Comparison of ENCODE assay signal across 8 cellular contexts in the genomic region with DNA sequence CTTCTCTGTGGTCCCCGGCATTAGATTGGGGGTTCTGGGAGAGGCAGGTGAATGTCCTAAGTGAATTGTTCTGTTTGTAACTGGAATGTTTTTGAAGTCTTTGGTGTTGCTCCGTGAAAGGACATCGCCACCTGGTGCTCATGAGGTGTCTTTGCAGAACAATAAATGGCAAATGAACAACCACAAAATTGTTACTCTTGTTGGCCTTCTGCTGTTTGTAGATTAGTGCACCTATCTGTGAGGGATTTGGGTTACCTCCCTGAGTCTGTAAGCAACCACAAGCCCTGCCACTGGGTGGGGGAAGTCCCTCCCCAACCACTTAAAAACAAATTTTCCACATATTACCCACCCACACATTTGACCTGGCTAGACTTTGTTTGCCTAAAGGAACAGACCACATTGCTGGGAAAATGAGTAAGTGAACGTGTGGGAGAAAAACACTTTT. TPM values are rescaled to one million over a fixed set of nuclear protein-coding genes. Genes with fewer than 3 reads are reported as not detected.
DNase-seq lines count a peak whose midpoint lies in the region; ATAC-seq and TF ChIP-seq lines count a peak whose summit lies in the region.

No MANE protein-coding gene starts in this region.

- H3K27ac ChIP-seq in H9 (ENCODE audit: insufficient read length, low read depth, low read length), result no peak overlapping the region
- H3K27ac ChIP-seq in stomach, result peak overlapping the region in 3 of 5 donors; percentile 40 to 55 (median 53)

- TF ChIP-seq EP300 in stomach (IDR thresholded peaks at IDR 0.05), result no peak

- H3K4me3 Mint-ChIP-seq in H9 (no peak overlapping the region; a peak in 1 of 5 replicates), memory B cell (peak overlapping the region; percentile 92)
- no peak overlapping the region for H3K4me3 Mint-ChIP-seq in T-helper 2 cell treated with Interferon-gamma antibody and Interleukin-4, amounts not matched to agents 5 μg/mL and 100 μg/mL, for 36 hours
- peak overlapping the region; percentile 97 for H3K4me3 Mint-ChIP-seq in dendritic cell treated with granulocyte-macrophage colony-stimulating factor and Interleukin-4, amounts not matched to agents 40 ng/mL and 50 ng/mL, for 4 days

- ATAC-seq in memory B cell (ENCODE audit: low read depth), result peak; percentile 79

- H3K9me3 ChIP-seq in H9 (ENCODE audit: control insufficient read depth, low read depth, low read length) (no peaks in the 10 kb centered on the region), stomach (no peaks in the 10 kb centered on the region)

- H3K4me1 Mint-ChIP-seq in H9, result peaks cover 4 to 11% of the 10 kb centered on the region in 2 experiments
- H3K4me1 Mint-ChIP-seq in T-helper 2 cell treated with Interferon-gamma antibody and Interleukin-4, amounts not matched to agents 5 μg/mL and 100 μg/mL, for 36 hours (ENCODE audit: low read depth), result peaks cover 10% of the 10 kb centered on the region
- H3K4me1 Mint-ChIP-seq in dendritic cell treated with granulocyte-macrophage colony-stimulating factor and Interleukin-4, amounts not matched to agents 40 ng/mL and 50 ng/mL, for 4 days (ENCODE audit: low read depth), result peaks cover 76% of the 10 kb centered on the region
- H3K4me1 Mint-ChIP-seq in memory B cell, result peaks cover 55% of the 10 kb centered on the region

- H2BK12ac ChIP-seq in H9 (ENCODE audit: insufficient read length, low read depth, low read length), result no peak overlapping the region

- H3K27ac Mint-ChIP-seq in H9 (peak overlapping the region in 2 of 3 experiments; percentile 84 to 86; a peak in 3 of 7 replicates), memory B cell (peak overlapping the region; percentile 96)
- H3K27ac Mint-ChIP-seq in T-helper 2 cell treated with Interferon-gamma antibody and Interleukin-4, amounts not matched to agents 5 μg/mL and 100 μg/mL, for 36 hours, result no peak overlapping the region
- peak overlapping the region; percentile 95 for H3K27ac Mint-ChIP-seq in dendritic cell treated with granulocyte-macrophage colony-stimulating factor and Interleukin-4, amounts not matched to agents 40 ng/mL and 50 ng/mL, for 4 days

- no peak overlapping the region for H3T11ph ChIP-seq in H9 (ENCODE audit: low read length)

- no peak overlapping the region for H3K23ac ChIP-seq in H9 (ENCODE audit: insufficient read length, low read depth, low read length)

- H4K91ac ChIP-seq in H9 (ENCODE audit: insufficient read length, low read depth, low read length), result no peak overlapping the region

- no peak overlapping the region for H3K18ac ChIP-seq in H9 (ENCODE audit: insufficient read length, low read depth, low read length)

- no CpG with 5 or more reads among the region's 4 CpGs for WGBS in H9 (ENCODE audit: extremely low coverage, insufficient read length, low lambda C conversion rate)
- WGBS in stomach, 5 donors, result 1 to 5% (median 3%) methylated on average over 4 of the region's 4 CpGs

- H3K4me3 ChIP-seq in stomach, result peak overlapping the region in 2 of 4 donors; percentile 3 to 33

- H3K79me2 ChIP-seq in H9 (ENCODE audit: insufficient read depth, low read length), result no peaks in the 10 kb centered on the region

- H3K56ac ChIP-seq in H9 (ENCODE audit: insufficient read length, low read depth, low read length), result no peak overlapping the region

- peak; percentile 11 for DNase-seq in activated CD8-positive, alpha-beta memory T cell treated with anti-CD3 and anti-CD28 coated beads, Interleukin-2, amount 50 U/mL, for 1 hour (ENCODE audit: extremely low read depth)
- DNase-seq in activated CD8-positive, alpha-beta memory T cell treated with anti-CD3 and anti-CD28 coated beads for 24 hours, result no peak
- DNase-seq in H9 (no peak), LoVo (ENCODE audit: low spot score) (peak; percentile 55), memory B cell (ENCODE audit: low spot score in 2 of 2) (peak in 1 of 2 donors; percentile 62), stomach (peak; percentile 51)
- DNase-seq in T-helper 2 cell treated with Interferon-gamma antibody and Interleukin-4, amounts not matched to agents 5 μg/mL and 100 μg/mL, for 36 hours (ENCODE audit: low spot score), result peak; percentile 55

- no peak overlapping the region for H4K8ac ChIP-seq in H9 (replicated peaks; ENCODE audit: insufficient read length, low read depth, low read length)

- no peak overlapping the region for H3K9ac ChIP-seq in H9 (ENCODE audit: extremely low read depth, insufficient read length, low read length)

- TF ChIP-seq CTCF in H9 (conservative IDR thresholded peaks at IDR 0.05) (peak; percentile 73), stomach (IDR thresholded peaks at IDR 0.05) (peak in 5 of 7 experiments; percentile 62 to 81 (median 65))

- H3K27me3 Mint-ChIP-seq in H9 (ENCODE audit: low read depth), result no peaks in the 10 kb centered on the region
- H3K27me3 Mint-ChIP-seq in T-helper 2 cell treated with Interferon-gamma antibody and Interleukin-4, amounts not matched to agents 5 μg/mL and 100 μg/mL, for 36 hours (ENCODE audit: low read depth), result peaks cover 17% of the 10 kb centered on the region
- no peaks in the 10 kb centered on the region for H3K27me3 Mint-ChIP-seq in dendritic cell treated with granulocyte-macrophage colony-stimulating factor and Interleukin-4, amounts not matched to agents 40 ng/mL and 50 ng/mL, for 4 days
- no peaks in the 10 kb centered on the region for H3K27me3 Mint-ChIP-seq in memory B cell

- H2BK15ac ChIP-seq in H9 (ENCODE audit: low read depth, low read length), result no peak overlapping the region

- H3K4me2 ChIP-seq in H9 (ENCODE audit: insufficient read depth, insufficient read length, low read length), result no peak overlapping the region

- H2AK5ac ChIP-seq in H9 (ENCODE audit: insufficient read length, low read length), result no peak overlapping the region

- TF ChIP-seq POLR2A in stomach (IDR thresholded peaks at IDR 0.05), result no peak

- no peak overlapping the region for H2AFZ ChIP-seq in H9 (ENCODE audit: low read length)

- no peaks in the 10 kb centered on the region for H3K27me3 ChIP-seq in H9 (ENCODE audit: insufficient read depth, low read length)
- H3K27me3 ChIP-seq in stomach, result no peaks in the 10 kb centered on the region

- H3K9me3 Mint-ChIP-seq in H9 (no peaks in the 10 kb centered on the region), memory B cell (no peaks in the 10 kb centered on the region)
- no peaks in the 10 kb centered on the region for H3K9me3 Mint-ChIP-seq in T-helper 2 cell treated with Interferon-gamma antibody and Interleukin-4, amounts not matched to agents 5 μg/mL and 100 μg/mL, for 36 hours
- no peaks in the 10 kb centered on the region for H3K9me3 Mint-ChIP-seq in dendritic cell treated with granulocyte-macrophage colony-stimulating factor and Interleukin-4, amounts not matched to agents 40 ng/mL and 50 ng/mL, for 4 days

- peaks cover 12 to 36% (median 25%) of the 10 kb centered on the region in 4 donors for H3K36me3 ChIP-seq in stomach

- no peak overlapping the region for H2BK20ac ChIP-seq in H9 (ENCODE audit: low read depth, low read length, poor library complexity, severe bottlenecking)

- H3K4ac ChIP-seq in H9 (ENCODE audit: low read depth, low read length), result no peak overlapping the region

- intact Hi-C loops in dendritic cell treated with granulocyte-macrophage colony-stimulating factor and Interleukin-4, amounts not matched to agents 40 ng/mL and 50 ng/mL, for 4 days (cut with micrococcal nuclease), result loop anchor here (2.0 kb wide), 3 partner anchors 15 to 77 kb away; partner anchors contain the start of gene DTX4
- intact Hi-C loops in stomach (cut with DNase I; ENCODE audit: low total_unique reads), result loop anchor here (5.0 kb wide), 1 partner anchor 36 kb away; the partner anchor contains the start of gene DTX4

- no peak overlapping the region for H2BK120ac ChIP-seq in H9 (ENCODE audit: low read depth, low read length, poor library complexity, severe bottlenecking)

- H2BK5ac ChIP-seq in H9 (ENCODE audit: insufficient read length, low read length), result no peak overlapping the region

- H3K4me1 ChIP-seq in H9 (ENCODE audit: insufficient read depth, low read length) (no peaks in the 10 kb centered on the region), stomach (peaks cover 11 to 30% (median 14%) of the 10 kb centered on the region in 4 donors)

- no peaks in the 10 kb centered on the region for H3K79me1 ChIP-seq in H9 (ENCODE audit: insufficient read depth, low read depth, low read length, poor library complexity, severe bottlenecking)

- no peak overlapping the region for H3K14ac ChIP-seq in H9 (ENCODE audit: insufficient read depth, low read length)

- no peak overlapping the region for H4K5ac ChIP-seq in H9 (ENCODE audit: insufficient read length, low read depth, low read length)

- no peaks in the 10 kb centered on the region for H4K20me1 ChIP-seq in H9 (ENCODE audit: control insufficient read depth, insufficient read depth, insufficient read length)

- H3K36me3 Mint-ChIP-seq in H9 (ENCODE audit: insufficient read depth in 1 of 3, low read depth in 3 of 3) (peaks cover 14 to 25% (median 15%) of the 10 kb centered on the region in 3 experiments), memory B cell (peaks cover 44% of the 10 kb centered on the region)
- no peaks in the 10 kb centered on the region for H3K36me3 Mint-ChIP-seq in T-helper 2 cell treated with Interferon-gamma antibody and Interleukin-4, amounts not matched to agents 5 μg/mL and 100 μg/mL, for 36 hours (ENCODE audit: low read depth)
- peaks cover 90% of the 10 kb centered on the region for H3K36me3 Mint-ChIP-seq in dendritic cell treated with granulocyte-macrophage colony-stimulating factor and Interleukin-4, amounts not matched to agents 40 ng/mL and 50 ng/mL, for 4 days (ENCODE audit: low read depth)

- no peaks in the 10 kb centered on the region for H3K23me2 ChIP-seq in H9 (ENCODE audit: insufficient read length, low read depth, low read length, poor library complexity, severe bottlenecking)

RNA-seq across cellular contexts. Expression of gene MPEG1, which starts 4.7 kb away (rescaled TPM):
- total RNA-seq in H9 (2021), result not detected in 2 replicates
- 10 to 100 TPM in 3 of 5 donors, 1 to 10 TPM in 1, not detected in 1; 5.3 to 18.4 (median 16.1) TPM for total RNA-seq in stomach
- polyA plus RNA-seq in stomach, result 1 to 10 TPM; 1.4 to 5.2 (median 5.0) TPM

RNA-seq across cellular contexts. Expression of gene DTX4, which starts 36.1 kb away (rescaled TPM):
- 13.0 and 13.9 TPM in 2 replicates for total RNA-seq in H9 (2021)
- total RNA-seq in stomach, result 10 to 100 TPM; 16.8 to 58.0 (median 38.6) TPM
- polyA plus RNA-seq in stomach, result 10 to 100 TPM in 2 of 3 donors, 1 to 10 TPM in 1; 5.4 to 15.0 (median 13.5) TPM

Comparison
In these comparisons a context has a peak if more than half of its experiments do, and no peak if none do; other contexts are left out.
1. DNase-seq: peak in activated CD8-positive, alpha-beta memory T cell treated with anti-CD3 and anti-CD28 coated beads, Interleukin-2, amount 50 U/mL, for 1 hour (single experiment), LoVo (single experiment), T-helper 2 cell treated with Interferon-gamma antibody and Interleukin-4, amounts not matched to agents 5 μg/mL and 100 μg/mL, for 36 hours (single experiment) and stomach (single experiment); none in activated CD8-positive, alpha-beta memory T cell treated with anti-CD3 and anti-CD28 coated beads for 24 hours (single experiment) and H9 (single experiment).
2. H3K4me3 Mint-ChIP-seq: peak in dendritic cell treated with granulocyte-macrophage colony-stimulating factor and Interleukin-4, amounts not matched to agents 40 ng/mL and 50 ng/mL, for 4 days (single experiment) and memory B cell (single experiment); none in H9 (0 of 2) and T-helper 2 cell treated with Interferon-gamma antibody and Interleukin-4, amounts not matched to agents 5 μg/mL and 100 μg/mL, for 36 hours (single experiment).